ENCODE assay signal across 9 cellular contexts in the genomic region with DNA sequence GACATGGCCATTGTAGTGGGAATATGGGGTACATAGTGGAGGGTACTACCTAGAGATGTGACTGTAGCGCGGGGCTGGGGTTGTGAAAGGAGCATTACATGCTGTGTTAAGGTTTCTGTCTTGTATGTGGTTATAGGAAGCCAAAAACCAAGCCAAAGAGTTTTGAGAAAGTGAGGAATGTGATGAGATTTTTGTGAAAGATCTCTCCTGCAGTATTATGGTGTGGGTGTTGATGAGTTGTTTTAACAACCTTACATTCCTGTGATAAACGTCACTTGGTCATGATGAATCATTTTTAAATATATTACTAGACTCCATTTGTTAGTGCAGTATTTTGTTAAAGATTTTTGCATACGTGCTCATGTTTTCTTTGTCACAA. TPM values are rescaled to one million over a fixed set of nuclear protein-coding genes. Genes with fewer than 3 reads are reported as not detected.
A peak's percentile ranks its signal among the peaks of the same experiment; 100 is the strongest.
DNase-seq lines count a peak whose midpoint lies in the region; ATAC-seq and TF ChIP-seq lines count a peak whose summit lies in the region.
"Had no signal": no experiment of that assay in that cellular context is flagged by ENCODE, and none has a peak within 500 bp of the region (broad histone marks: within the 10 kb centered on the region; RNA-seq: fewer than 3 reads in every experiment).

No MANE protein-coding gene starts in this region.

- H3K9me3 ChIP-seq in HUES64 (ENCODE audit: insufficient read depth, low read depth, low read length) = no peaks in the 10 kb centered on the region

- in situ Hi-C loops in Caki2 (cut with HindIII; ENCODE audit: low pct_unique_long_range_greater_than_20kb, low sequenced_read_pairs) = no loop called here

- H3K9me3 Mint-ChIP-seq in chondrocyte (ENCODE audit: low read depth) (no peaks in the 10 kb centered on the region), nephron (peaks cover 11% of the 10 kb centered on the region)

- H3K27ac Mint-ChIP-seq in chondrocyte (ENCODE audit: unreplicated experiment) (peak overlapping the region; percentile 94), nephron (peak overlapping the region in 2 of 3 experiments; percentile 6 to 33)

- no peaks in the 10 kb centered on the region for H3K36me3 ChIP-seq in HUES64 (ENCODE audit: insufficient read depth, low read length)

- H3K27ac ChIP-seq in HUES64 (ENCODE audit: low read depth, low read length) (peak overlapping the region; percentile 11; the same call in 1 of the 2 replicates), dorsolateral prefrontal cortex (no peak overlapping the region)

- no peak overlapping the region for H3K9ac ChIP-seq in HUES64 (ENCODE audit: low read depth, low read length)

- peaks cover 37% of the 10 kb centered on the region for H3K4me1 ChIP-seq in HUES64 (ENCODE audit: insufficient read depth, low read length)

- TF ChIP-seq CTCF in chondrocyte (IDR thresholded peaks at IDR 0.05) (no peak), nephron (IDR thresholded peaks at IDR 0.05; ENCODE audit: unreplicated experiment in 3 of 3) (no peak), dorsolateral prefrontal cortex (IDR thresholded peaks at IDR 0.05 in 54 of 56, conservative IDR thresholded peaks at IDR 0.05 in 2 of 56; ENCODE audit: low read depth in 1 of 56, partially characterized antibody in 56 of 56) (no peak)

- H3K4me3 Mint-ChIP-seq in chondrocyte (ENCODE audit: unreplicated experiment) = peak overlapping the region; percentile 33
- H3K4me3 Mint-ChIP-seq in nephron = no peak overlapping the region

- WGBS in HUES64 = 82% methylated on average over 3 of the region's 4 CpGs

- peak; percentile 37 for DNase-seq in Caki2 (ENCODE audit: low read depth)
- DNase-seq in chondrocyte (ENCODE audit: low spot score) = no peak
- no peak for DNase-seq in head of caudate nucleus
- no peak for DNase-seq in GM19238 (ENCODE audit: insufficient read length, low spot score)
- DNase-seq in dorsolateral prefrontal cortex = no peak
- DNase-seq: H7 had no signal

- H3K4me3 ChIP-seq in HUES64 (ENCODE audit: low read length) (peak overlapping the region; percentile 11; the same call in 1 of the 2 replicates), dorsolateral prefrontal cortex (no peak overlapping the region)

- H3K27me3 Mint-ChIP-seq in chondrocyte (ENCODE audit: low read depth) (no peaks in the 10 kb centered on the region), nephron (ENCODE audit: low read depth) (no peaks in the 10 kb centered on the region)

- H3K4me1 Mint-ChIP-seq in chondrocyte (ENCODE audit: low read depth) (peaks cover 71% of the 10 kb centered on the region), nephron (peaks cover 9% of the 10 kb centered on the region)

- H3K27me3 ChIP-seq in HUES64 (ENCODE audit: insufficient read depth, low read length) (no peaks in the 10 kb centered on the region), dorsolateral prefrontal cortex (no peaks in the 10 kb centered on the region)

- H3K36me3 Mint-ChIP-seq in chondrocyte (ENCODE audit: low read depth) = no peaks in the 10 kb centered on the region
- H3K36me3 Mint-ChIP-seq in nephron (ENCODE audit: low read depth) = peaks cover 29% of the 10 kb centered on the region

- no peak for ATAC-seq in GM21786 (IDR thresholded peaks at IDR 0.05; ENCODE audit: unreplicated experiment)

- intact Hi-C loops in head of caudate nucleus (cut with DNase I) = no loop called here
- intact Hi-C loops in dorsolateral prefrontal cortex (cut with DNase I) = no loop called here

RNA-seq across cellular contexts. Expression of a gene that starts 48.9 kb away (rescaled TPM):
- 16.0 and 29.4 TPM in 2 replicates for total RNA-seq in Caki2 (2014; rRNA removed; shearing (Covaris generic); ENCODE audit: low replicate concordance)
- 56.6 TPM for polyA plus RNA-seq in HUES64 (2013, experiment 1 of 2)
- polyA plus RNA-seq in HUES64 (2013, experiment 2 of 2) = 63.7 TPM
- 62.8 to 99.6 TPM (median 98.5 TPM) in 3 replicates for total RNA-seq in chondrocyte
- 100 to 1,000 TPM in 2 of 120 experiments, 10 to 100 TPM in 118; 48.5 to 106 (median 70.2) TPM for total RNA-seq in dorsolateral prefrontal cortex
